1 cellular context compared by ENCODE assay signal in genomic region chr1:231240883-231241735, GRCh38.
TF ChIP-seq lines count a peak whose summit lies in the region.

Gene GNPAT, plus strand, starts transcription at chr1:231241212. Its CDS starts 167 bp downstream, at chr1:231241379.

TF ChIP-seq in K562, 482 proteins besides CTCF, POLR2A, EP300 and RAD21 (continued from another document and continues in another):
- TF ChIP-seq, protein P1, sequence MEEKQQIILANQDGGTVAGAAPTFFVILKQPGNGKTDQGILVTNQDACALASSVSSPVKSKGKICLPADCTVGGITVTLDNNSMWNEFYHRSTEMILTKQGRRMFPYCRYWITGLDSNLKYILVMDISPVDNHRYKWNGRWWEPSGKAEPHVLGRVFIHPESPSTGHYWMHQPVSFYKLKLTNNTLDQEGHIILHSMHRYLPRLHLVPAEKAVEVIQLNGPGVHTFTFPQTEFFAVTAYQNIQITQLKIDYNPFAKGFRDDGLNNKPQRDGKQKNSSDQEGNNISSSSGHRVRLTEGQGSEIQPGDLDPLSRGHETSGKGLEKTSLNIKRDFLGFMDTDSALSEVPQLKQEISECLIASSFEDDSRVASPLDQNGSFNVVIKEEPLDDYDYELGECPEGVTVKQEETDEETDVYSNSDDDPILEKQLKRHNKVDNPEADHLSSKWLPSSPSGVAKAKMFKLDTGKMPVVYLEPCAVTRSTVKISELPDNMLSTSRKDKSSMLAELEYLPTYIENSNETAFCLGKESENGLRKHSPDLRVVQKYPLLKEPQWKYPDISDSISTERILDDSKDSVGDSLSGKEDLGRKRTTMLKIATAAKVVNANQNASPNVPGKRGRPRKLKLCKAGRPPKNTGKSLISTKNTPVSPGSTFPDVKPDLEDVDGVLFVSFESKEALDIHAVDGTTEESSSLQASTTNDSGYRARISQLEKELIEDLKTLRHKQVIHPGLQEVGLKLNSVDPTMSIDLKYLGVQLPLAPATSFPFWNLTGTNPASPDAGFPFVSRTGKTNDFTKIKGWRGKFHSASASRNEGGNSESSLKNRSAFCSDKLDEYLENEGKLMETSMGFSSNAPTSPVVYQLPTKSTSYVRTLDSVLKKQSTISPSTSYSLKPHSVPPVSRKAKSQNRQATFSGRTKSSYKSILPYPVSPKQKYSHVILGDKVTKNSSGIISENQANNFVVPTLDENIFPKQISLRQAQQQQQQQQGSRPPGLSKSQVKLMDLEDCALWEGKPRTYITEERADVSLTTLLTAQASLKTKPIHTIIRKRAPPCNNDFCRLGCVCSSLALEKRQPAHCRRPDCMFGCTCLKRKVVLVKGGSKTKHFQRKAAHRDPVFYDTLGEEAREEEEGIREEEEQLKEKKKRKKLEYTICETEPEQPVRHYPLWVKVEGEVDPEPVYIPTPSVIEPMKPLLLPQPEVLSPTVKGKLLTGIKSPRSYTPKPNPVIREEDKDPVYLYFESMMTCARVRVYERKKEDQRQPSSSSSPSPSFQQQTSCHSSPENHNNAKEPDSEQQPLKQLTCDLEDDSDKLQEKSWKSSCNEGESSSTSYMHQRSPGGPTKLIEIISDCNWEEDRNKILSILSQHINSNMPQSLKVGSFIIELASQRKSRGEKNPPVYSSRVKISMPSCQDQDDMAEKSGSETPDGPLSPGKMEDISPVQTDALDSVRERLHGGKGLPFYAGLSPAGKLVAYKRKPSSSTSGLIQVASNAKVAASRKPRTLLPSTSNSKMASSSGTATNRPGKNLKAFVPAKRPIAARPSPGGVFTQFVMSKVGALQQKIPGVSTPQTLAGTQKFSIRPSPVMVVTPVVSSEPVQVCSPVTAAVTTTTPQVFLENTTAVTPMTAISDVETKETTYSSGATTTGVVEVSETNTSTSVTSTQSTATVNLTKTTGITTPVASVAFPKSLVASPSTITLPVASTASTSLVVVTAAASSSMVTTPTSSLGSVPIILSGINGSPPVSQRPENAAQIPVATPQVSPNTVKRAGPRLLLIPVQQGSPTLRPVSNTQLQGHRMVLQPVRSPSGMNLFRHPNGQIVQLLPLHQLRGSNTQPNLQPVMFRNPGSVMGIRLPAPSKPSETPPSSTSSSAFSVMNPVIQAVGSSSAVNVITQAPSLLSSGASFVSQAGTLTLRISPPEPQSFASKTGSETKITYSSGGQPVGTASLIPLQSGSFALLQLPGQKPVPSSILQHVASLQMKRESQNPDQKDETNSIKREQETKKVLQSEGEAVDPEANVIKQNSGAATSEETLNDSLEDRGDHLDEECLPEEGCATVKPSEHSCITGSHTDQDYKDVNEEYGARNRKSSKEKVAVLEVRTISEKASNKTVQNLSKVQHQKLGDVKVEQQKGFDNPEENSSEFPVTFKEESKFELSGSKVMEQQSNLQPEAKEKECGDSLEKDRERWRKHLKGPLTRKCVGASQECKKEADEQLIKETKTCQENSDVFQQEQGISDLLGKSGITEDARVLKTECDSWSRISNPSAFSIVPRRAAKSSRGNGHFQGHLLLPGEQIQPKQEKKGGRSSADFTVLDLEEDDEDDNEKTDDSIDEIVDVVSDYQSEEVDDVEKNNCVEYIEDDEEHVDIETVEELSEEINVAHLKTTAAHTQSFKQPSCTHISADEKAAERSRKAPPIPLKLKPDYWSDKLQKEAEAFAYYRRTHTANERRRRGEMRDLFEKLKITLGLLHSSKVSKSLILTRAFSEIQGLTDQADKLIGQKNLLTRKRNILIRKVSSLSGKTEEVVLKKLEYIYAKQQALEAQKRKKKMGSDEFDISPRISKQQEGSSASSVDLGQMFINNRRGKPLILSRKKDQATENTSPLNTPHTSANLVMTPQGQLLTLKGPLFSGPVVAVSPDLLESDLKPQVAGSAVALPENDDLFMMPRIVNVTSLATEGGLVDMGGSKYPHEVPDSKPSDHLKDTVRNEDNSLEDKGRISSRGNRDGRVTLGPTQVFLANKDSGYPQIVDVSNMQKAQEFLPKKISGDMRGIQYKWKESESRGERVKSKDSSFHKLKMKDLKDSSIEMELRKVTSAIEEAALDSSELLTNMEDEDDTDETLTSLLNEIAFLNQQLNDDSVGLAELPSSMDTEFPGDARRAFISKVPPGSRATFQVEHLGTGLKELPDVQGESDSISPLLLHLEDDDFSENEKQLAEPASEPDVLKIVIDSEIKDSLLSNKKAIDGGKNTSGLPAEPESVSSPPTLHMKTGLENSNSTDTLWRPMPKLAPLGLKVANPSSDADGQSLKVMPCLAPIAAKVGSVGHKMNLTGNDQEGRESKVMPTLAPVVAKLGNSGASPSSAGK (IDR thresholded peaks at IDR 0.05) = peak; percentile 89
- TF ChIP-seq NBN (IDR thresholded peaks at IDR 0.05; ENCODE audit: low read depth) (peak; percentile 41; the same call in 1 of the 2 replicates), MTA3 (IDR thresholded peaks at IDR 0.05; ENCODE audit: borderline replicate concordance) (peak; percentile 97), CBX1 (IDR thresholded peaks at IDR 0.05; ENCODE audit: low read depth) (peak; percentile 84), SIN3B (IDR thresholded peaks at IDR 0.05; ENCODE audit: low read depth) (peak; percentile 81), SP1 (CRISPR knock-in tag; IDR thresholded peaks at IDR 0.05) (peak; percentile 62), ZBTB7A (IDR thresholded peaks at IDR 0.05; ENCODE audit: borderline replicate concordance, control insufficient read depth, low read depth, low read length) (peak; percentile 78), ELF4 (CRISPR knock-in tag; IDR thresholded peaks at IDR 0.05) (peak; percentile 98), DIDO1 (tag; IDR thresholded peaks at IDR 0.05; ENCODE audit: low read depth) (peak; percentile 58), EHMT2 (IDR thresholded peaks at IDR 0.05) (peak; percentile 65; the same call in 1 of the 2 replicates), GTF2E2 (tag; IDR thresholded peaks at IDR 0.05) (peak; percentile 53; the same call in 1 of the 2 replicates), CEBPG (CRISPR knock-in tag; IDR thresholded peaks at IDR 0.05) (0 out of 2 replicates have a peak, but pooled peaks have one; percentile 5), CEBPG (tag; conservative IDR thresholded peaks at IDR 0.05 in 1 of 2, IDR thresholded peaks at IDR 0.05 in 1 of 2) (no peak), SAP30 (IDR thresholded peaks at IDR 0.05; ENCODE audit: borderline replicate concordance, insufficient read depth, low read depth, low read length, poor library complexity, severe bottlenecking) (peak; percentile 90), OTX1 (CRISPR knock-in tag; IDR thresholded peaks at IDR 0.05) (peak; percentile 76; the same call in 1 of the 2 replicates), DMBX1 (CRISPR knock-in tag; IDR thresholded peaks at IDR 0.05; ENCODE audit: borderline replicate concordance) (0 out of 2 replicates have a peak, but pooled peaks have one; percentile 46), CREM (IDR thresholded peaks at IDR 0.05; ENCODE audit: low read depth) (peak; percentile 66; the same call in 1 of the 2 replicates), ZBTB17 (CRISPR knock-in tag; IDR thresholded peaks at IDR 0.05) (peak; percentile 50; the same call in 1 of the 2 replicates), ZFPM2 (CRISPR knock-in tag; IDR thresholded peaks at IDR 0.05) (no peak), THRA (IDR thresholded peaks at IDR 0.05) (no peak), EGR1 (conservative IDR thresholded peaks at IDR 0.05) (peak; percentile 93), KLF16 (IDR thresholded peaks at IDR 0.05) (peak; percentile 22; the same call in 1 of the 2 replicates), PML (IDR thresholded peaks at IDR 0.05; ENCODE audit: low read length) (peak; percentile 87), ZNF445 (CRISPR knock-in tag; IDR thresholded peaks at IDR 0.05; ENCODE audit: low read depth) (no peak), STAG1 (CRISPR knock-in tag; IDR thresholded peaks at IDR 0.05; ENCODE audit: borderline replicate concordance) (no peak), MAFK (IDR thresholded peaks at IDR 0.05; ENCODE audit: low read length) (no peak), CREB1 (IDR thresholded peaks at IDR 0.05) (no peak), CREB1 (CRISPR knock-in tag; IDR thresholded peaks at IDR 0.05) (no peak), XRCC5 (IDR thresholded peaks at IDR 0.05; ENCODE audit: low read depth, low read length) (peak; percentile 62; the same call in 1 of the 2 replicates), KLF1 (tag; IDR thresholded peaks at IDR 0.05) (peak; percentile 42; the same call in 1 of the 2 replicates)
- TF ChIP-seq, protein P2, sequence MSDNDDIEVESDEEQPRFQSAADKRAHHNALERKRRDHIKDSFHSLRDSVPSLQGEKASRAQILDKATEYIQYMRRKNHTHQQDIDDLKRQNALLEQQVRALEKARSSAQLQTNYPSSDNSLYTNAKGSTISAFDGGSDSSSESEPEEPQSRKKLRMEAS (CRISPR knock-in tag; IDR thresholded peaks at IDR 0.05) = peak; percentile 82
- TF ChIP-seq, protein P3, sequence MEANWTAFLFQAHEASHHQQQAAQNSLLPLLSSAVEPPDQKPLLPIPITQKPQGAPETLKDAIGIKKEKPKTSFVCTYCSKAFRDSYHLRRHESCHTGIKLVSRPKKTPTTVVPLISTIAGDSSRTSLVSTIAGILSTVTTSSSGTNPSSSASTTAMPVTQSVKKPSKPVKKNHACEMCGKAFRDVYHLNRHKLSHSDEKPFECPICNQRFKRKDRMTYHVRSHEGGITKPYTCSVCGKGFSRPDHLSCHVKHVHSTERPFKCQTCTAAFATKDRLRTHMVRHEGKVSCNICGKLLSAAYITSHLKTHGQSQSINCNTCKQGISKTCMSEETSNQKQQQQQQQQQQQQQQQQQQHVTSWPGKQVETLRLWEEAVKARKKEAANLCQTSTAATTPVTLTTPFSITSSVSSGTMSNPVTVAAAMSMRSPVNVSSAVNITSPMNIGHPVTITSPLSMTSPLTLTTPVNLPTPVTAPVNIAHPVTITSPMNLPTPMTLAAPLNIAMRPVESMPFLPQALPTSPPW (CRISPR knock-in tag; IDR thresholded peaks at IDR 0.05) = peak; percentile 57
- TF ChIP-seq, protein P4, sequence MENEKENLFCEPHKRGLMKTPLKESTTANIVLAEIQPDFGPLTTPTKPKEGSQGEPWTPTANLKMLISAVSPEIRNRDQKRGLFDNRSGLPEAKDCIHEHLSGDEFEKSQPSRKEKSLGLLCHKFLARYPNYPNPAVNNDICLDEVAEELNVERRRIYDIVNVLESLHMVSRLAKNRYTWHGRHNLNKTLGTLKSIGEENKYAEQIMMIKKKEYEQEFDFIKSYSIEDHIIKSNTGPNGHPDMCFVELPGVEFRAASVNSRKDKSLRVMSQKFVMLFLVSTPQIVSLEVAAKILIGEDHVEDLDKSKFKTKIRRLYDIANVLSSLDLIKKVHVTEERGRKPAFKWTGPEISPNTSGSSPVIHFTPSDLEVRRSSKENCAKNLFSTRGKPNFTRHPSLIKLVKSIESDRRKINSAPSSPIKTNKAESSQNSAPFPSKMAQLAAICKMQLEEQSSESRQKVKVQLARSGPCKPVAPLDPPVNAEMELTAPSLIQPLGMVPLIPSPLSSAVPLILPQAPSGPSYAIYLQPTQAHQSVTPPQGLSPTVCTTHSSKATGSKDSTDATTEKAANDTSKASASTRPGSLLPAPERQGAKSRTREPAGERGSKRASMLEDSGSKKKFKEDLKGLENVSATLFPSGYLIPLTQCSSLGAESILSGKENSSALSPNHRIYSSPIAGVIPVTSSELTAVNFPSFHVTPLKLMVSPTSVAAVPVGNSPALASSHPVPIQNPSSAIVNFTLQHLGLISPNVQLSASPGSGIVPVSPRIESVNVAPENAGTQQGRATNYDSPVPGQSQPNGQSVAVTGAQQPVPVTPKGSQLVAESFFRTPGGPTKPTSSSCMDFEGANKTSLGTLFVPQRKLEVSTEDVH (IDR thresholded peaks at IDR 0.05; ENCODE audit: low read depth, partially characterized antibody) = peak; percentile 84
- TF ChIP-seq, protein P5, sequence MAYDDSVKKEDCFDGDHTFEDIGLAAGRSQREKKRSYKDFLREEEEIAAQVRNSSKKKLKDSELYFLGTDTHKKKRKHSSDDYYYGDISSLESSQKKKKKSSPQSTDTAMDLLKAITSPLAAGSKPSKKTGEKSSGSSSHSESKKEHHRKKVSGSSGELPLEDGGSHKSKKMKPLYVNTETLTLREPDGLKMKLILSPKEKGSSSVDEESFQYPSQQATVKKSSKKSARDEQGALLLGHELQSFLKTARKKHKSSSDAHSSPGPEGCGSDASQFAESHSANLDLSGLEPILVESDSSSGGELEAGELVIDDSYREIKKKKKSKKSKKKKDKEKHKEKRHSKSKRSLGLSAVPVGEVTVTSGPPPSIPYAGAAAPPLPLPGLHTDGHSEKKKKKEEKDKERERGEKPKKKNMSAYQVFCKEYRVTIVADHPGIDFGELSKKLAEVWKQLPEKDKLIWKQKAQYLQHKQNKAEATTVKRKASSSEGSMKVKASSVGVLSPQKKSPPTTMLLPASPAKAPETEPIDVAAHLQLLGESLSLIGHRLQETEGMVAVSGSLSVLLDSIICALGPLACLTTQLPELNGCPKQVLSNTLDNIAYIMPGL (CRISPR knock-in tag; IDR thresholded peaks at IDR 0.05) = peak; percentile 67; the same call in 1 of the 2 replicates
- TF ChIP-seq, protein P6, sequence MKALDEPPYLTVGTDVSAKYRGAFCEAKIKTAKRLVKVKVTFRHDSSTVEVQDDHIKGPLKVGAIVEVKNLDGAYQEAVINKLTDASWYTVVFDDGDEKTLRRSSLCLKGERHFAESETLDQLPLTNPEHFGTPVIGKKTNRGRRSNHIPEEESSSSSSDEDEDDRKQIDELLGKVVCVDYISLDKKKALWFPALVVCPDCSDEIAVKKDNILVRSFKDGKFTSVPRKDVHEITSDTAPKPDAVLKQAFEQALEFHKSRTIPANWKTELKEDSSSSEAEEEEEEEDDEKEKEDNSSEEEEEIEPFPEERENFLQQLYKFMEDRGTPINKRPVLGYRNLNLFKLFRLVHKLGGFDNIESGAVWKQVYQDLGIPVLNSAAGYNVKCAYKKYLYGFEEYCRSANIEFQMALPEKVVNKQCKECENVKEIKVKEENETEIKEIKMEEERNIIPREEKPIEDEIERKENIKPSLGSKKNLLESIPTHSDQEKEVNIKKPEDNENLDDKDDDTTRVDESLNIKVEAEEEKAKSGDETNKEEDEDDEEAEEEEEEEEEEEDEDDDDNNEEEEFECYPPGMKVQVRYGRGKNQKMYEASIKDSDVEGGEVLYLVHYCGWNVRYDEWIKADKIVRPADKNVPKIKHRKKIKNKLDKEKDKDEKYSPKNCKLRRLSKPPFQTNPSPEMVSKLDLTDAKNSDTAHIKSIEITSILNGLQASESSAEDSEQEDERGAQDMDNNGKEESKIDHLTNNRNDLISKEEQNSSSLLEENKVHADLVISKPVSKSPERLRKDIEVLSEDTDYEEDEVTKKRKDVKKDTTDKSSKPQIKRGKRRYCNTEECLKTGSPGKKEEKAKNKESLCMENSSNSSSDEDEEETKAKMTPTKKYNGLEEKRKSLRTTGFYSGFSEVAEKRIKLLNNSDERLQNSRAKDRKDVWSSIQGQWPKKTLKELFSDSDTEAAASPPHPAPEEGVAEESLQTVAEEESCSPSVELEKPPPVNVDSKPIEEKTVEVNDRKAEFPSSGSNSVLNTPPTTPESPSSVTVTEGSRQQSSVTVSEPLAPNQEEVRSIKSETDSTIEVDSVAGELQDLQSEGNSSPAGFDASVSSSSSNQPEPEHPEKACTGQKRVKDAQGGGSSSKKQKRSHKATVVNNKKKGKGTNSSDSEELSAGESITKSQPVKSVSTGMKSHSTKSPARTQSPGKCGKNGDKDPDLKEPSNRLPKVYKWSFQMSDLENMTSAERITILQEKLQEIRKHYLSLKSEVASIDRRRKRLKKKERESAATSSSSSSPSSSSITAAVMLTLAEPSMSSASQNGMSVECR (CRISPR knock-in tag; IDR thresholded peaks at IDR 0.05) = peak; percentile 80; the same call in 1 of the 2 replicates
